In the genomic region with DNA sequence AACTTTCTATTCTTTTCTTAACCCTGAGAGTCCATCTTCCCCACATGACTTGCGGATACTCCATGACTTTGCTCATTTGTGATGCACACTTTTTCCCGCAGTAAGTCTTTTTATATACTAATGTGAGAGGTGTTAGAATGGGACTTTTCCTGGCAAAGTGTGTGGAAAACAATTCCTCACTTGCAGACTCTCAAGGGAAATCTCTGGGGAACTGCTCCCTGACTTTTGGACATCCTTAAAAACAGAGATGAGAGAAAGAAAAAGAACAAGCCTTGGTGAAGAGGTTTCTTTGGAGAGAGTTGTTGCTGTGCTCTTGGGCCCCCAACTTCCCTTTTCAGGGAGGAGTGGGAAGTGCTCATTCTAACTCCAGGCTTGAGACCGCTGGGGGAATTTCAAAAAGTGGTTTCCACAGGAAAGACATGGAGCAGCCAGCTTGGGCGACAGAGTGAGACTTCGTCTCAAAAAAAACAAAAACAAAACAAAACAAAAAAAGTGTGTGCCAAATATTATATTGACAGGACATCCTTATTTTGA, we compare ENCODE assay signal across 18 cellular contexts.
DNase-seq lines count a peak whose midpoint lies in the region; ATAC-seq and TF ChIP-seq lines count a peak whose summit lies in the region.
"Had no signal": no experiment of that assay in that cellular context is flagged by ENCODE, and none has a peak within 500 bp of the region (broad histone marks: within the 10 kb centered on the region; RNA-seq: fewer than 3 reads in every experiment).

No MANE protein-coding gene starts in this region.

- no peak overlapping the region for H3K4me3 Mint-ChIP-seq in GM23338
- H3K4me3 Mint-ChIP-seq: activated CD8-positive, alpha-beta T cell treated with anti-CD3 and anti-CD28 coated beads for 36 hours; activated naive CD8-positive, alpha-beta T cell treated with anti-CD3 and anti-CD28 coated beads for 36 hours had no signal

- peaks cover 18% of the 10 kb centered on the region for H3K4me1 Mint-ChIP-seq in GM23338

- no peak overlapping the region for H3K4me2 ChIP-seq in GM23338

- H2AFZ ChIP-seq in GM23338 = 0 out of 2 replicates have a peak overlapping the region, but pooled peaks have one; percentile 4

- H3K27ac ChIP-seq in GM23338 (ENCODE audit: low read depth) = no peak overlapping the region
- peak overlapping the region; percentile 78 to 82 for H3K27ac ChIP-seq in ascending aorta
- peak overlapping the region; percentile 19 for H3K27ac ChIP-seq in lower lobe of right lung
- peak overlapping the region in 3 of 5 donors; percentile 2 to 13 (median 7) for H3K27ac ChIP-seq in stomach
- H3K27ac ChIP-seq: WERI-Rb-1 had no signal

- no peaks in the 10 kb centered on the region for H3K36me3 ChIP-seq in GM23338 (ENCODE audit: insufficient read depth)
- H3K36me3 ChIP-seq in ascending aorta = no peaks in the 10 kb centered on the region
- no peaks in the 10 kb centered on the region for H3K36me3 ChIP-seq in lower lobe of right lung
- no peaks in the 10 kb centered on the region for H3K36me3 ChIP-seq in stomach
- H3K36me3 ChIP-seq: BE2C, WERI-Rb-1 had no signal

- no peaks in the 10 kb centered on the region for H3K36me3 Mint-ChIP-seq in GM23338 (ENCODE audit: low read depth)
- H3K36me3 Mint-ChIP-seq: activated naive CD8-positive, alpha-beta T cell treated with anti-CD3 and anti-CD28 coated beads for 36 hours had no signal

- H3K4me1 ChIP-seq in GM23338 (ENCODE audit: insufficient read depth) (0 out of 2 replicates have a peak, but pooled peaks cover 9% of the 10 kb centered on the region), ascending aorta (peaks cover 2 to 20% of the 10 kb centered on the region in 2 donors), lower lobe of right lung (peaks cover 5% of the 10 kb centered on the region), stomach (peaks cover 0 to 12% (median 2%) of the 10 kb centered on the region in 4 donors)
- H3K4me1 ChIP-seq: BE2C had no signal

- WGBS in stomach, 5 donors = 58 to 68% (median 63%) methylated on average over 5 of the region's 5 CpGs

- no peaks in the 10 kb centered on the region for H3K9me3 Mint-ChIP-seq in GM23338
- H3K9me3 Mint-ChIP-seq: activated CD8-positive, alpha-beta T cell treated with anti-CD3 and anti-CD28 coated beads for 36 hours; activated naive CD8-positive, alpha-beta T cell treated with anti-CD3 and anti-CD28 coated beads for 36 hours had no signal

- H3F3A ChIP-seq in GM23338 (replicated peaks; ENCODE audit: low read depth) = no peaks in the 10 kb centered on the region

- H3K27me3 Mint-ChIP-seq in GM23338 (ENCODE audit: insufficient read depth, low read depth, poor library complexity) = peaks cover 13% of the 10 kb centered on the region

- H3K4me3 ChIP-seq in GM23338 (no peak overlapping the region), ascending aorta (no peak overlapping the region), lower lobe of right lung (no peak overlapping the region), stomach (no peak overlapping the region)

- TF ChIP-seq POLR2A in stomach (IDR thresholded peaks at IDR 0.05) = no peak

- H3K27me3 ChIP-seq in GM23338 (ENCODE audit: insufficient read depth) = no peaks in the 10 kb centered on the region
- no peaks in the 10 kb centered on the region for H3K27me3 ChIP-seq in ascending aorta
- no peaks in the 10 kb centered on the region for H3K27me3 ChIP-seq in lower lobe of right lung (ENCODE audit: low read depth)
- no peaks in the 10 kb centered on the region for H3K27me3 ChIP-seq in stomach
- H3K27me3 ChIP-seq: BE2C had no signal

- peaks cover 3% of the 10 kb centered on the region; the same call in 1 of the 2 replicates for H3K9me2 ChIP-seq in GM23338 (ENCODE audit: insufficient read depth)

- ATAC-seq in GM23338 = no peak
- peak in 1 of 2 donors; percentile 30 for ATAC-seq in lower lobe of right lung
- ATAC-seq in GM21717 (IDR thresholded peaks at IDR 0.05; ENCODE audit: unreplicated experiment) = no peak
- ATAC-seq: activated CD8-positive, alpha-beta T cell treated with anti-CD3 and anti-CD28 coated beads for 36 hours had no signal

- DNase-seq in GM23338 (ENCODE audit: low spot score) = no peak
- no peak for DNase-seq in ascending aorta (ENCODE audit: low spot score in 2 of 2)
- DNase-seq in lower lobe of right lung = no peak
- DNase-seq in stomach = no peak
- DNase-seq in stimulated activated CD4-positive, alpha-beta T cell treated with anti-CD3 and anti-CD28 coated beads, Interleukin-12 subunit alpha, Interleukin-12 subunit beta, amount 100 ng/mL, for 4 hours = no peak
- DNase-seq in NCI-H2107 treated with DMSO at 0.1 percent for 48 hours (lab: John Stamatoyannopoulos, UW; ENCODE audit: unreplicated experiment) = no peak
- DNase-seq in stimulated activated CD8-positive, alpha-beta memory T cell treated with anti-CD3 and anti-CD28 coated beads, Interleukin-4, amount 100 ng/mL, for 48 hours = no peak
- DNase-seq: activated CD8-positive, alpha-beta T cell treated with anti-CD3 and anti-CD28 coated beads for 36 hours; activated naive CD8-positive, alpha-beta T cell treated with anti-CD3 and anti-CD28 coated beads for 36 hours; BE2C; effector CD8-positive, alpha-beta T cell; kidney glomerular epithelial cell; NCI-H2171; NCI-H82; occipital lobe; T-helper 1 cell; WERI-Rb-1 had no signal

- H3K79me2 ChIP-seq in GM23338 (replicated peaks; ENCODE audit: insufficient read depth) = no peaks in the 10 kb centered on the region

- H3K27ac Mint-ChIP-seq in GM23338 = no peak overlapping the region; the same call in 1 of the 2 replicates
- H3K27ac Mint-ChIP-seq: activated CD8-positive, alpha-beta T cell treated with anti-CD3 and anti-CD28 coated beads for 36 hours; activated naive CD8-positive, alpha-beta T cell treated with anti-CD3 and anti-CD28 coated beads for 36 hours had no signal

- TF ChIP-seq EP300 in stomach (IDR thresholded peaks at IDR 0.05) = no peak

- H3K9me3 ChIP-seq in ascending aorta (no peaks in the 10 kb centered on the region), lower lobe of right lung (no peaks in the 10 kb centered on the region), stomach (no peaks in the 10 kb centered on the region)
- H3K9me3 ChIP-seq: BE2C had no signal

- TF ChIP-seq CTCF in GM23338 (conservative IDR thresholded peaks at IDR 0.05; ENCODE audit: low read depth in 2 of 2) = no peak
- no peak for TF ChIP-seq CTCF in ascending aorta (IDR thresholded peaks at IDR 0.05)
- TF ChIP-seq CTCF in lower lobe of right lung (IDR thresholded peaks at IDR 0.05) = no peak
- TF ChIP-seq CTCF in stomach (IDR thresholded peaks at IDR 0.05) = no peak

- intact Hi-C loops in ascending aorta (cut with DNase I) (loop anchor here (5.0 kb wide), 2 partner anchors 308 to 533 kb away; no protein-coding TSS in a partner anchor), lower lobe of right lung (cut with DNase I) (no loop called here), stomach (cut with DNase I; ENCODE audit: low total_unique reads) (no loop called here)

- H4K20me1 ChIP-seq in GM23338 (replicated peaks; ENCODE audit: insufficient read depth) = no peaks in the 10 kb centered on the region

TF ChIP-seq in GM23338, 12 proteins besides CTCF, POLR2A, EP300 and RAD21 (continues in another document):
- TF ChIP-seq EZH2 (IDR thresholded peaks at IDR 0.05; ENCODE audit: low read depth, unreplicated experiment) = no peak
- no peak for TF ChIP-seq NANOG (IDR thresholded peaks at IDR 0.05; ENCODE audit: borderline replicate concordance)
- TF ChIP-seq ZNF331 (CRISPR knock-in tag; IDR thresholded peaks at IDR 0.05; ENCODE audit: low read depth) = no peak
- TF ChIP-seq POLR2AphosphoS5 (IDR thresholded peaks at IDR 0.05; ENCODE audit: low read depth) = no peak
- no peak for TF ChIP-seq JUNB (IDR thresholded peaks at IDR 0.05; ENCODE audit: unreplicated experiment)
- TF ChIP-seq, protein P1, sequence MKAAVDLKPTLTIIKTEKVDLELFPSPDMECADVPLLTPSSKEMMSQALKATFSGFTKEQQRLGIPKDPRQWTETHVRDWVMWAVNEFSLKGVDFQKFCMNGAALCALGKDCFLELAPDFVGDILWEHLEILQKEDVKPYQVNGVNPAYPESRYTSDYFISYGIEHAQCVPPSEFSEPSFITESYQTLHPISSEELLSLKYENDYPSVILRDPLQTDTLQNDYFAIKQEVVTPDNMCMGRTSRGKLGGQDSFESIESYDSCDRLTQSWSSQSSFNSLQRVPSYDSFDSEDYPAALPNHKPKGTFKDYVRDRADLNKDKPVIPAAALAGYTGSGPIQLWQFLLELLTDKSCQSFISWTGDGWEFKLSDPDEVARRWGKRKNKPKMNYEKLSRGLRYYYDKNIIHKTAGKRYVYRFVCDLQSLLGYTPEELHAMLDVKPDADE (IDR thresholded peaks at IDR 0.05) = no peak
- TF ChIP-seq EZH2phosphoT487 (IDR thresholded peaks at IDR 0.05; ENCODE audit: unreplicated experiment) = no peak
